ENCODE assay signal across 13 cellular contexts in genomic region chr1:223714421-223714724, GRCh38. TPM values are rescaled to one million over a fixed set of nuclear protein-coding genes. Genes with fewer than 3 reads are reported as not detected.
DNase-seq lines count a peak whose midpoint lies in the region; ATAC-seq and TF ChIP-seq lines count a peak whose summit lies in the region.
"Had no signal": no experiment of that assay in that cellular context is flagged by ENCODE, and none has a peak within 500 bp of the region (broad histone marks: within the 10 kb centered on the region; RNA-seq: fewer than 3 reads in every experiment).

No MANE protein-coding gene starts in this region.

- H3K9me3 Mint-ChIP-seq in IgD-negative memory B cell = no peaks in the 10 kb centered on the region
- H3K9me3 Mint-ChIP-seq in naive thymus-derived CD4-positive, alpha-beta T cell = no peaks in the 10 kb centered on the region

- H3K4me1 Mint-ChIP-seq in IgD-negative memory B cell = peaks cover 48 to 62% (median 59%) of the 10 kb centered on the region in 3 donors
- peaks cover 56 to 80% (median 73%) of the 10 kb centered on the region in 7 donors for H3K4me1 Mint-ChIP-seq in naive thymus-derived CD4-positive, alpha-beta T cell

- H3K27ac ChIP-seq in naive thymus-derived CD4-positive, alpha-beta T cell (ENCODE audit: low read depth, low read length) = peak overlapping the region; percentile 83

- TF ChIP-seq CTCF in AG10803 (conservative IDR thresholded peaks at IDR 0.05; ENCODE audit: low read length) (no peak), choroid plexus epithelial cell (conservative IDR thresholded peaks at IDR 0.05; ENCODE audit: low read depth, low read length) (no peak)

- H3K27me3 Mint-ChIP-seq in IgD-negative memory B cell = no peaks in the 10 kb centered on the region
- no peaks in the 10 kb centered on the region for H3K27me3 Mint-ChIP-seq in naive thymus-derived CD4-positive, alpha-beta T cell

- H3K27me3 ChIP-seq in naive thymus-derived CD4-positive, alpha-beta T cell (ENCODE audit: control insufficient read depth in 2 of 2, insufficient read depth in 2 of 2, low read length in 2 of 2) = no peaks in the 10 kb centered on the region

- CTCF ChIA-PET in naive thymus-derived CD4-positive, alpha-beta T cell (lab: Charles Lee) = no interaction called here

- H3K9me3 ChIP-seq in naive thymus-derived CD4-positive, alpha-beta T cell (ENCODE audit: control insufficient read depth in 2 of 3, low read length in 3 of 3) = no peaks in the 10 kb centered on the region

- peaks cover 0 to 8% (median under 1%) of the 10 kb centered on the region in 3 experiments for H3K36me3 ChIP-seq in naive thymus-derived CD4-positive, alpha-beta T cell (ENCODE audit: control insufficient read depth in 2 of 3, insufficient read depth in 3 of 3, low read length in 3 of 3)

- peak overlapping the region; percentile 65 to 94 (median 82) for H3K27ac Mint-ChIP-seq in IgD-negative memory B cell
- H3K27ac Mint-ChIP-seq in naive thymus-derived CD4-positive, alpha-beta T cell = peak overlapping the region; percentile 77 to 95 (median 91)

- POLR2A ChIA-PET in naive thymus-derived CD4-positive, alpha-beta T cell (lab: Charles Lee) = interaction anchor here (0.8 to 0.9 kb wide), 2 partner anchors 9 to 30 kb away, joined by 3 to 4 read pairs; no protein-coding TSS in a partner anchor

- peaks cover 65 to 67% of the 10 kb centered on the region in 2 donors for H3K4me1 ChIP-seq in naive thymus-derived CD4-positive, alpha-beta T cell (ENCODE audit: control insufficient read depth in 2 of 2, insufficient read depth in 2 of 2, low read length in 2 of 2)

- intact Hi-C loops in naive thymus-derived CD4-positive, alpha-beta T cell (cut with micrococcal nuclease) = loop anchor here (5.0 to 10.0 kb wide), 5 partner anchors 133 to 1970 kb away; partner anchors contain the start of genes NVL (in 2 of the 2), DEGS1 (in 1 of the 2), DUSP10 (in 1 of the 2) and TP53BP2 (in 1 of the 2)

- H3K4me3 Mint-ChIP-seq in IgD-negative memory B cell = peak overlapping the region in 3 of 4 donors; percentile 88 to 92 (median 90)
- H3K4me3 Mint-ChIP-seq in naive thymus-derived CD4-positive, alpha-beta T cell = peak overlapping the region in 9 of 10 donors; percentile 70 to 93 (median 83)

- H3K4me3 ChIP-seq in AG10803 (ENCODE audit: low read length) (peak overlapping the region; percentile 91), choroid plexus epithelial cell (ENCODE audit: low read depth, low read length) (peak overlapping the region; percentile 95)
- H3K4me3 ChIP-seq in naive thymus-derived CD4-positive, alpha-beta T cell (ENCODE audit: low read length) = peak overlapping the region; percentile 61

- no peaks in the 10 kb centered on the region for H3K36me3 Mint-ChIP-seq in IgD-negative memory B cell
- peaks cover 0 to 38% (median 13%) of the 10 kb centered on the region in 5 donors for H3K36me3 Mint-ChIP-seq in naive thymus-derived CD4-positive, alpha-beta T cell

- ATAC-seq in naive thymus-derived CD4-positive, alpha-beta T cell = no peak

- DNase-seq in AG10803 (ENCODE audit: low read depth) (no peak), choroid plexus epithelial cell (ENCODE audit: low read depth) (no peak), activated gamma-delta T cell treated with Interleukin-2 at 50 U/mL for 16 hours (no peak), GM19238 (ENCODE audit: insufficient read length, low spot score) (no peak), CD1c-positive myeloid dendritic cell (ENCODE audit: extremely low spot score) (no peak)
- DNase-seq in naive thymus-derived CD4-positive, alpha-beta T cell = no peak
- DNase-seq in stimulated activated CD8-positive, alpha-beta memory T cell treated with anti-CD3 and anti-CD28 coated beads, Interleukin-4, amount 100 ng/mL, for 48 hours = no peak
- DNase-seq: activated CD4-positive, alpha-beta T cell treated with anti-CD3 and anti-CD28 coated beads for 1 hour had no signal

RNA-seq across cellular contexts. Expression of gene CAPN2, which starts 2.0 kb away (rescaled TPM):
- 140 TPM for polyA plus RNA-seq in IgD-negative memory B cell
- total RNA-seq in naive thymus-derived CD4-positive, alpha-beta T cell = 100 to 1,000 TPM in 3 of 5 experiments, 10 to 100 TPM in 2; 86.1 to 195 (median 117) TPM
- polyA plus RNA-seq in naive thymus-derived CD4-positive, alpha-beta T cell = 10 to 100 TPM; 57.6 to 96.2 TPM

RNA-seq across cellular contexts. Expression of gene CAPN8, which starts 48.9 kb away (rescaled TPM):
- polyA plus RNA-seq in IgD-negative memory B cell = not detected
- total RNA-seq in naive thymus-derived CD4-positive, alpha-beta T cell = 1 to 10 TPM in 1 of 5 experiments, under 1 TPM in 1, not detected in 3; 0.21 to 1.2 TPM
- polyA plus RNA-seq in naive thymus-derived CD4-positive, alpha-beta T cell = not detected
- total RNA-seq: Daoy, dermis microvascular lymphatic vessel endothelial cell, lung microvascular endothelial cell, M059J had no signal
